In the genomic region with DNA sequence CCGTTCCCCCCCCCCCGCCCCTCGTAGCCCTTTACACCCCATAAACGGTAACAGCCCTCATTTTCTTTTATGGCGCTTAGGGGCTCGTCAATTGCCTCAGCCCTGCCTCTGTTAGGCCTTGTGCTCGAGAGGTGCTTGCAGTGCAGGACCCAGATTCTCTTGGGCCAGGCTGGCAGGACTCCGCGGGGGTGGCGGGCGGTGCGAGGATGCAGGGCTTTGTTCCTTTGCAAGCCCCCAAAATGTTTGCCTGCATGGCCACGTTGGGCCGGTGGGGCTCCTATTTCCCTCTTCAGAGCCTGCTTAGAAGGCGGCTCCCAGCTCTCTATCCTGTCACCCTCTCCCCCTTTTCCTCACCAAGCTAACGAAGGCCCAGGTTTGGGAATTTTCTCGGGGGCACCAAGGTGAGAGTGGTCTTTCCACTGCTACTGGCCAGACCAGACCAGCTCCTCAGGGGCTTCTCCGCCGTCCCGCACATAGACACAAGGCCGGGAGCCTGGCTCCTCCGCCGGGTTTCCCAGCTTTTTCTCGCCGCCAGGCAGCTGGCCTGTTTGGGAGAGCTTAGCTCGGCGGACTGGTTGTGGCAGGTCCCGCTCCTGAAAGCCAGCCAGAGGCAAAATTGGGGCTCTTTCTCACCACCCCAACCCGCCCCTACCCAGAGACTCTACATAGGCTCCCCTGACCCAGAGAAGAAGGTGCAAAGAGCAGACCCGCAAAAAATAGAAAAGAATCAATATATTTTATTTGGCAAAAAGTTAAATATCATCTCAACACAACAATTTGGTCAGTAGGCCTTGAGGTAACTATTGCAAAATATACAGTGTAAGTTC, we compare ENCODE assay signal across 9 cellular contexts. TPM values are rescaled to one million over a fixed set of nuclear protein-coding genes. Genes with fewer than 3 reads are reported as not detected.
DNase-seq lines count a peak whose midpoint lies in the region; ATAC-seq, FAIRE-seq and TF ChIP-seq lines count a peak whose summit lies in the region.
"Had no signal": no experiment of that assay in that cellular context is flagged by ENCODE, and none has a peak within 500 bp of the region (broad histone marks: within the 10 kb centered on the region; RNA-seq: fewer than 3 reads in every experiment).

No MANE protein-coding gene starts in this region.

- in situ Hi-C loops in HAP-1 (cut with MboI; ENCODE audit: low sequenced_read_pairs) = loop anchor here (25.0 kb wide), 1 partner anchor 950 kb away; the partner anchor contains the start of genes CBX3 and HNRNPA2B1

- WGBS in spleen, 5 donors = 33 to 40% (median 39%) methylated on average over 19 to 30 of the region's 30 CpGs

- no peak for FAIRE-seq in kidney (lab: Jason Lieb, UNC)

- H3K9me3 ChIP-seq in HAP-1 = no peaks in the 10 kb centered on the region
- H3K9me3 ChIP-seq in kidney (ENCODE audit: control insufficient read depth in 1 of 2, low read length in 2 of 2) = no peaks in the 10 kb centered on the region
- H3K9me3 ChIP-seq in spleen = peaks cover 0 to 15% (median 0%) of the 10 kb centered on the region in 8 donors

- TF ChIP-seq CTCF in kidney (IDR thresholded peaks at IDR 0.05; ENCODE audit: borderline replicate concordance, extremely low read depth, insufficient read depth) (no peak), spleen (IDR thresholded peaks at IDR 0.05 in 8 of 11, conservative IDR thresholded peaks at IDR 0.05 in 3 of 11) (no peak)

- intact Hi-C loops in kidney (cut with DNase I) = no loop called here
- intact Hi-C loops in spleen (cut with DNase I; ENCODE audit: low total_unique reads) = loop anchor here (5.0 to 10.0 kb wide), 3 partner anchors 480 to 1297 kb away; no protein-coding TSS in a partner anchor

- peak overlapping the region; percentile 29 to 76 for H3K27ac ChIP-seq in kidney (ENCODE audit: low read depth in 2 of 2, low read length in 2 of 2)
- no peak overlapping the region for H3K27ac ChIP-seq in spleen

- H3K27me3 ChIP-seq in HAP-1 (ENCODE audit: low read depth) = no peaks in the 10 kb centered on the region
- H3K27me3 ChIP-seq in spleen (replicated peaks in 1 of 7) = peaks cover 18 to 100% (median 93%) of the 10 kb centered on the region in 7 donors

- H3K4me3 ChIP-seq in HAP-1 (peak overlapping the region; percentile 70), kidney (ENCODE audit: low read length in 2 of 2) (peak overlapping the region; percentile 86 to 91), spleen (peak overlapping the region in 3 of 8 donors; percentile 54 to 87 (median 65))

- peaks cover 30% of the 10 kb centered on the region for H3K4me1 ChIP-seq in HAP-1
- H3K4me1 ChIP-seq in kidney (ENCODE audit: control insufficient read depth in 1 of 2, insufficient read depth in 1 of 2, low read depth in 1 of 2, low read length in 2 of 2) = peaks cover 4 to 6% of the 10 kb centered on the region in 2 donors
- H3K4me1 ChIP-seq in spleen = peaks cover 20 to 96% (median 63%) of the 10 kb centered on the region in 6 donors

- H3K36me3 ChIP-seq in HAP-1 (replicated peaks) = peaks cover 30% of the 10 kb centered on the region
- H3K36me3 ChIP-seq in kidney (ENCODE audit: control insufficient read depth in 1 of 2, insufficient read depth in 2 of 2, low read length in 2 of 2) = peaks cover 0 to 5% of the 10 kb centered on the region in 2 donors
- no peaks in the 10 kb centered on the region for H3K36me3 ChIP-seq in spleen

- peak; percentile 42 to 58 for DNase-seq in HAP-1 (ENCODE audit: low spot score in 2 of 2)
- DNase-seq in RKO (ENCODE audit: low spot score) = peak; percentile 57
- peak; percentile 75 for DNase-seq in kidney
- peak; percentile 78 for DNase-seq in spleen
- no peak for DNase-seq in NK-92 (lab: John Stamatoyannopoulos, UW; ENCODE audit: unreplicated experiment)
- DNase-seq: activated CD4-positive, alpha-beta T cell treated with anti-CD3 and anti-CD28 coated beads for 48 hours; MM.1S had no signal

- TF ChIP-seq POLR2A in spleen (IDR thresholded peaks at IDR 0.05) (no peak), GM18505 (IDR thresholded peaks at IDR 0.05; ENCODE audit: borderline replicate concordance, extremely low read depth, insufficient read depth, insufficient read length) (no peak)

- H3K9ac ChIP-seq in kidney (ENCODE audit: low read length in 2 of 2) = peak overlapping the region; percentile 48 to 95

- ATAC-seq in GM18505 (IDR thresholded peaks at IDR 0.05; ENCODE audit: unreplicated experiment) (no peak), GM19324 (IDR thresholded peaks at IDR 0.05; ENCODE audit: low FRiP score, unreplicated experiment) (no peak)

RNA-seq across cellular contexts. Expression of gene HOXA9, which starts 3.4 kb away (rescaled TPM):
- total RNA-seq in kidney (36.8 TPM), spleen (1 to 10 TPM in 5 of 7 donors, under 1 TPM in 2; 0.51 to 3.0 (median 1.2) TPM)
- polyA plus RNA-seq in kidney (ENCODE audit: insufficient read depth, low read depth, low replicate concordance) (36.7 TPM), spleen (under 1 TPM; 0.46 to 0.54 (median 0.48) TPM)

RNA-seq across cellular contexts. Expression of gene HOXA7, which starts 5.5 kb away (rescaled TPM):
- total RNA-seq in kidney = 31.3 TPM
- 23.8 TPM for polyA plus RNA-seq in kidney (ENCODE audit: insufficient read depth, low read depth, low replicate concordance)
- total RNA-seq in spleen = 1 to 10 TPM; 1.0 to 8.0 (median 2.6) TPM
- polyA plus RNA-seq in spleen = 1 to 10 TPM in 1 of 3 donors, under 1 TPM in 2; 0.55 to 1.4 (median 0.80) TPM

RNA-seq across cellular contexts. Expression of gene HOXA3, which starts 9.6 kb away (rescaled TPM):
- total RNA-seq in kidney (21.2 TPM), spleen (1 to 10 TPM in 5 of 7 donors, under 1 TPM in 2; 0.51 to 6.1 (median 2.2) TPM)
- polyA plus RNA-seq in kidney (ENCODE audit: insufficient read depth, low read depth, low replicate concordance) (6.3 TPM), spleen (1 to 10 TPM in 1 of 3 donors, under 1 TPM in 2; 0.57 to 1.4 (median 0.62) TPM)

RNA-seq across cellular contexts. Expression of gene HOXA10, which starts 12.2 kb away (rescaled TPM):
- total RNA-seq in kidney (16.3 TPM), spleen (under 1 TPM in 3 of 7 donors, not detected in 4; 0.13 to 0.72 (median 0.56) TPM)
- polyA plus RNA-seq in kidney (ENCODE audit: insufficient read depth, low read depth, low replicate concordance) (17.9 TPM), spleen (under 1 TPM; 0.05 to 0.22 (median 0.19) TPM)

RNA-seq across cellular contexts. Expression of gene HOXA6, which starts 14.4 kb away (rescaled TPM):
- total RNA-seq in kidney (22.0 TPM), spleen (1 to 10 TPM in 5 of 7 donors, under 1 TPM in 2; 0.38 to 2.0 (median 1.4) TPM)
- polyA plus RNA-seq in kidney (ENCODE audit: insufficient read depth, low read depth, low replicate concordance) (1.1 TPM), spleen (under 1 TPM in 1 of 3 donors, not detected in 2; 0.26 TPM)

Comparison
In these comparisons a context has a peak if more than half of its experiments do, and no peak if none do; other contexts are left out.
1. H3K27ac ChIP-seq: peak in kidney (2 of 2); none in spleen (0 of 8).